1 cellular context compared by ENCODE assay signal in the genomic region with DNA sequence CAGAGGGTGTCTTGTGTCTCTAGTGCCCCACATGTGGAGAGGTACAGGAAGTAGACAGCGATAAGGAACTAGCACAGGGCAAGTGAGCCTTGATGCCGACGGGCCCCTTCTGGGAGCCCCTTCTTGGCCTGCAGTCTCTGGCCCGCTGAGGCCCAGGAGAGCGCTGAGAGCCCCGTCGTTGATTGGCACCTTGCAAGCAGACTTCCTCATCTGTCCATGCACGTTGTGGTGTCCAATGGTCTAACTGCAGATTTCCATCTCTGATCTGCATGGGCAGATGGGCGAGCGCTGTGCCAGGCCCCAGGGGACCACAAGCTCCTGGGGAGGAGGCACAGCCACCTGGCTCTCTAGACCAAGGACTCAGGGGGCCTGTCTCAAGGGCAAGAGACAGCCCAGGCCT.
A peak's percentile ranks its signal among the peaks of the same experiment; 100 is the strongest.
TF ChIP-seq lines count a peak whose summit lies in the region.

No MANE protein-coding gene starts in this region.

TF ChIP-seq in HEK293, 187 proteins besides CTCF, POLR2A, EP300 and RAD21 (continued from another document):
- TF ChIP-seq, protein P1, sequence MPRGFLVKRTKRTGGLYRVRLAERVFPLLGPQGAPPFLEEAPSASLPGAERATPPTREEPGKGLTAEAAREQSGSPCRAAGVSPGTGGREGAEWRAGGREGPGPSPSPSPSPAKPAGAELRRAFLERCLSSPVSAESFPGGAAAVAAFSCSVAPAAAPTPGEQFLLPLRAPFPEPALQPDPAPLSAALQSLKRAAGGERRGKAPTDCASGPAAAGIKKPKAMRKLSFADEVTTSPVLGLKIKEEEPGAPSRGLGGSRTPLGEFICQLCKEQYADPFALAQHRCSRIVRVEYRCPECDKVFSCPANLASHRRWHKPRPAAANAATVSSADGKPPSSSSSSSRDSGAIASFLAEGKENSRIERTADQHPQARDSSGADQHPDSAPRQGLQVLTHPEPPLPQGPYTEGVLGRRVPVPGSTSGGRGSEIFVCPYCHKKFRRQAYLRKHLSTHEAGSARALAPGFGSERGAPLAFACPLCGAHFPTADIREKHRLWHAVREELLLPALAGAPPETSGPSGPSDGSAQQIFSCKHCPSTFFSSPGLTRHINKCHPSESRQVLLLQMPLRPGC (tag by site-specific recombination; IDR thresholded peaks at IDR 0.05) = no peak
- TF ChIP-seq GLIS1 (tag by site-specific recombination; IDR thresholded peaks at IDR 0.05) (peak; percentile 65), ZXDB (tag by site-specific recombination; IDR thresholded peaks at IDR 0.05) (no peak), ZNF473 (tag by site-specific recombination; IDR thresholded peaks at IDR 0.05) (no peak), ZIC2 (tag by site-specific recombination; IDR thresholded peaks at IDR 0.05) (peak; percentile 27; the same call in 1 of the 2 replicates), ZNF302 (tag by site-specific recombination; IDR thresholded peaks at IDR 0.05; ENCODE audit: low read depth) (no peak), ZNF202 (tag by site-specific recombination; IDR thresholded peaks at IDR 0.05; ENCODE audit: borderline replicate concordance) (no peak), ZNF518A (tag by site-specific recombination; conservative IDR thresholded peaks at IDR 0.05; ENCODE audit: low read depth) (no peak), ZNF24 (tag by site-specific recombination; IDR thresholded peaks at IDR 0.05) (no peak), ZNF548 (tag by site-specific recombination; IDR thresholded peaks at IDR 0.05) (no peak)
